In genomic region chr16:2786061-2786825, GRCh38 we compare ENCODE assay signal across 1 cellular context.
TF ChIP-seq lines count a peak whose summit lies in the region.

No MANE protein-coding gene starts in this region.

TF ChIP-seq in GM23338, 12 proteins besides CTCF, POLR2A, EP300 and RAD21 (continued from another document):
- TF ChIP-seq, protein P1, sequence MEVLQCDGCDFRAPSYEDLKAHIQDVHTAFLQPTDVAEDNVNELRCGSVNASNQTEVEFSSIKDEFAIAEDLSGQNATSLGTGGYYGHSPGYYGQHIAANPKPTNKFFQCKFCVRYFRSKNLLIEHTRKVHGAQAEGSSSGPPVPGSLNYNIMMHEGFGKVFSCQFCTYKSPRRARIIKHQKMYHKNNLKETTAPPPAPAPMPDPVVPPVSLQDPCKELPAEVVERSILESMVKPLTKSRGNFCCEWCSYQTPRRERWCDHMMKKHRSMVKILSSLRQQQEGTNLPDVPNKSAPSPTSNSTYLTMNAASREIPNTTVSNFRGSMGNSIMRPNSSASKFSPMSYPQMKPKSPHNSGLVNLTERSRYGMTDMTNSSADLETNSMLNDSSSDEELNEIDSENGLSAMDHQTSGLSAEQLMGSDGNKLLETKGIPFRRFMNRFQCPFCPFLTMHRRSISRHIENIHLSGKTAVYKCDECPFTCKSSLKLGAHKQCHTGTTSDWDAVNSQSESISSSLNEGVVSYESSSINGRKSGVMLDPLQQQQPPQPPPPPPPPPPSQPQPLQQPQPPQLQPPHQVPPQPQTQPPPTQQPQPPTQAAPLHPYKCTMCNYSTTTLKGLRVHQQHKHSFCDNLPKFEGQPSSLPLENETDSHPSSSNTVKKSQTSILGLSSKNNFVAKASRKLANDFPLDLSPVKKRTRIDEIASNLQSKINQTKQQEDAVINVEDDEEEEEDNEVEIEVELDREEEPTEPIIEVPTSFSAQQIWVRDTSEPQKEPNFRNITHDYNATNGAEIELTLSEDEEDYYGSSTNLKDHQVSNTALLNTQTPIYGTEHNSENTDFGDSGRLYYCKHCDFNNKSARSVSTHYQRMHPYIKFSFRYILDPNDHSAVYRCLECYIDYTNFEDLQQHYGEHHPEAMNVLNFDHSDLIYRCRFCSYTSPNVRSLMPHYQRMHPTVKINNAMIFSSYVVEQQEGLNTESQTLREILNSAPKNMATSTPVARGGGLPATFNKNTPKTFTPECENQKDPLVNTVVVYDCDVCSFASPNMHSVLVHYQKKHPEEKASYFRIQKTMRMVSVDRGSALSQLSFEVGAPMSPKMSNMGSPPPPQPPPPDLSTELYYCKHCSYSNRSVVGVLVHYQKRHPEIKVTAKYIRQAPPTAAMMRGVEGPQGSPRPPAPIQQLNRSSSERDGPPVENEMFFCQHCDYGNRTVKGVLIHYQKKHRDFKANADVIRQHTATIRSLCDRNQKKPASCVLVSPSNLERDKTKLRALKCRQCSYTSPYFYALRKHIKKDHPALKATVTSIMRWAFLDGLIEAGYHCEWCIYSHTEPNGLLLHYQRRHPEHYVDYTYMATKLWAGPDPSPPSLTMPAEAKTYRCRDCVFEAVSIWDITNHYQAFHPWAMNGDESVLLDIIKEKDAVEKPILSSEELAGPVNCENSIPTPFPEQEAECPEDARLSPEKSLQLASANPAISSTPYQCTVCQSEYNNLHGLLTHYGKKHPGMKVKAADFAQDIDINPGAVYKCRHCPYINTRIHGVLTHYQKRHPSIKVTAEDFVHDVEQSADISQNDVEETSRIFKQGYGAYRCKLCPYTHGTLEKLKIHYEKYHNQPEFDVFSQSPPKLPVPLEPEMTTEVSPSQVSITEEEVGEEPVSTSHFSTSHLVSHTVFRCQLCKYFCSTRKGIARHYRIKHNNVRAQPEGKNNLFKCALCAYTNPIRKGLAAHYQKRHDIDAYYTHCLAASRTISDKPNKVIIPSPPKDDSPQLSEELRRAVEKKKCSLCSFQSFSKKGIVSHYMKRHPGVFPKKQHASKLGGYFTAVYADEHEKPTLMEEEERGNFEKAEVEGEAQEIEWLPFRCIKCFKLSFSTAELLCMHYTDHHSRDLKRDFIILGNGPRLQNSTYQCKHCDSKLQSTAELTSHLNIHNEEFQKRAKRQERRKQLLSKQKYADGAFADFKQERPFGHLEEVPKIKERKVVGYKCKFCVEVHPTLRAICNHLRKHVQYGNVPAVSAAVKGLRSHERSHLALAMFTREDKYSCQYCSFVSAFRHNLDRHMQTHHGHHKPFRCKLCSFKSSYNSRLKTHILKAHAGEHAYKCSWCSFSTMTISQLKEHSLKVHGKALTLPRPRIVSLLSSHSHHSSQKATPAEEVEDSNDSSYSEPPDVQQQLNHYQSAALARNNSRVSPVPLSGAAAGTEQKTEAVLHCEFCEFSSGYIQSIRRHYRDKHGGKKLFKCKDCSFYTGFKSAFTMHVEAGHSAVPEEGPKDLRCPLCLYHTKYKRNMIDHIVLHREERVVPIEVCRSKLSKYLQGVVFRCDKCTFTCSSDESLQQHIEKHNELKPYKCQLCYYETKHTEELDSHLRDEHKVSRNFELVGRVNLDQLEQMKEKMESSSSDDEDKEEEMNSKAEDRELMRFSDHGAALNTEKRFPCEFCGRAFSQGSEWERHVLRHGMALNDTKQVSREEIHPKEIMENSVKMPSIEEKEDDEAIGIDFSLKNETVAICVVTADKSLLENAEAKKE (CRISPR knock-in tag; IDR thresholded peaks at IDR 0.05) = no peak
- TF ChIP-seq JUNB (IDR thresholded peaks at IDR 0.05; ENCODE audit: unreplicated experiment) (no peak), ZNF331 (CRISPR knock-in tag; IDR thresholded peaks at IDR 0.05; ENCODE audit: low read depth) (no peak), EZH2phosphoT487 (IDR thresholded peaks at IDR 0.05; ENCODE audit: unreplicated experiment) (no peak), ZNF114 (CRISPR knock-in tag; IDR thresholded peaks at IDR 0.05) (no peak), POLR2AphosphoS5 (IDR thresholded peaks at IDR 0.05; ENCODE audit: low read depth) (no peak), CREB1 (CRISPR knock-in tag; IDR thresholded peaks at IDR 0.05; ENCODE audit: low read depth) (no peak), NANOG (IDR thresholded peaks at IDR 0.05; ENCODE audit: borderline replicate concordance) (no peak), EZH2 (IDR thresholded peaks at IDR 0.05; ENCODE audit: low read depth, unreplicated experiment) (no peak)
- TF ChIP-seq, protein P2, sequence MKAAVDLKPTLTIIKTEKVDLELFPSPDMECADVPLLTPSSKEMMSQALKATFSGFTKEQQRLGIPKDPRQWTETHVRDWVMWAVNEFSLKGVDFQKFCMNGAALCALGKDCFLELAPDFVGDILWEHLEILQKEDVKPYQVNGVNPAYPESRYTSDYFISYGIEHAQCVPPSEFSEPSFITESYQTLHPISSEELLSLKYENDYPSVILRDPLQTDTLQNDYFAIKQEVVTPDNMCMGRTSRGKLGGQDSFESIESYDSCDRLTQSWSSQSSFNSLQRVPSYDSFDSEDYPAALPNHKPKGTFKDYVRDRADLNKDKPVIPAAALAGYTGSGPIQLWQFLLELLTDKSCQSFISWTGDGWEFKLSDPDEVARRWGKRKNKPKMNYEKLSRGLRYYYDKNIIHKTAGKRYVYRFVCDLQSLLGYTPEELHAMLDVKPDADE (IDR thresholded peaks at IDR 0.05) = no peak
- TF ChIP-seq, protein P3, sequence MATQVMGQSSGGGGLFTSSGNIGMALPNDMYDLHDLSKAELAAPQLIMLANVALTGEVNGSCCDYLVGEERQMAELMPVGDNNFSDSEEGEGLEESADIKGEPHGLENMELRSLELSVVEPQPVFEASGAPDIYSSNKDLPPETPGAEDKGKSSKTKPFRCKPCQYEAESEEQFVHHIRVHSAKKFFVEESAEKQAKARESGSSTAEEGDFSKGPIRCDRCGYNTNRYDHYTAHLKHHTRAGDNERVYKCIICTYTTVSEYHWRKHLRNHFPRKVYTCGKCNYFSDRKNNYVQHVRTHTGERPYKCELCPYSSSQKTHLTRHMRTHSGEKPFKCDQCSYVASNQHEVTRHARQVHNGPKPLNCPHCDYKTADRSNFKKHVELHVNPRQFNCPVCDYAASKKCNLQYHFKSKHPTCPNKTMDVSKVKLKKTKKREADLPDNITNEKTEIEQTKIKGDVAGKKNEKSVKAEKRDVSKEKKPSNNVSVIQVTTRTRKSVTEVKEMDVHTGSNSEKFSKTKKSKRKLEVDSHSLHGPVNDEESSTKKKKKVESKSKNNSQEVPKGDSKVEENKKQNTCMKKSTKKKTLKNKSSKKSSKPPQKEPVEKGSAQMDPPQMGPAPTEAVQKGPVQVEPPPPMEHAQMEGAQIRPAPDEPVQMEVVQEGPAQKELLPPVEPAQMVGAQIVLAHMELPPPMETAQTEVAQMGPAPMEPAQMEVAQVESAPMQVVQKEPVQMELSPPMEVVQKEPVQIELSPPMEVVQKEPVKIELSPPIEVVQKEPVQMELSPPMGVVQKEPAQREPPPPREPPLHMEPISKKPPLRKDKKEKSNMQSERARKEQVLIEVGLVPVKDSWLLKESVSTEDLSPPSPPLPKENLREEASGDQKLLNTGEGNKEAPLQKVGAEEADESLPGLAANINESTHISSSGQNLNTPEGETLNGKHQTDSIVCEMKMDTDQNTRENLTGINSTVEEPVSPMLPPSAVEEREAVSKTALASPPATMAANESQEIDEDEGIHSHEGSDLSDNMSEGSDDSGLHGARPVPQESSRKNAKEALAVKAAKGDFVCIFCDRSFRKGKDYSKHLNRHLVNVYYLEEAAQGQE (IDR thresholded peaks at IDR 0.05; ENCODE audit: unreplicated experiment) = no peak
TF ChIP-seq in GM23338: peak in this region for 0.
